Comparison of ENCODE assay signal across 22 cellular contexts in the genomic region with DNA sequence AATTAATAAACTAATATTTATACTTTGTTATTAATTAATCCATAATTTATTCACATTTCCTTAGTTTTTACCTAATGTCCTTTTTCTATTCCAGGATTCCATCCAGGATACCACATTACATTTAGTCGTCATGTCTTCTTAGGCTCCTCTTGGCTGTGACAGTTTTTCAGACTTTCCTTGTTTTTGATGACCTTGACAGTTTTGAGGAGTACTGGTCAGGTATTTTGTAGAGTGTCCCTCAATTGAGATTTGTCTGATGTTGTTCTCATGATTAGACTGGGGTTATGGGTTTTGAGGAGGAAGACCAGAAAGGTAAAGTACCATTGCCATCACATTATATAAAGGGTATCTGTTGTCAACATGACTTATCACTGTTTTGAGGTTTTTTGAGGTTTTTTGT.
DNase-seq lines count a peak whose midpoint lies in the region; ATAC-seq, FAIRE-seq and TF ChIP-seq lines count a peak whose summit lies in the region.
"Had no signal": no experiment of that assay in that cellular context is flagged by ENCODE, and none has a peak within 500 bp of the region (broad histone marks: within the 10 kb centered on the region; RNA-seq: fewer than 3 reads in every experiment).

No MANE protein-coding gene starts in this region.

- DNase-seq in activated naive CD8-positive, alpha-beta T cell treated with anti-CD3 and anti-CD28 coated beads for 36 hours: no peak
- no peak for DNase-seq in IMR-90
- no peak for DNase-seq in K562 (ENCODE audit: extremely low read depth in 1 of 4, low spot score in 3 of 4)
- DNase-seq in globus pallidus (ENCODE audit: low spot score): no peak
- DNase-seq in GOT3 (lab: John Stamatoyannopoulos, UW): no peak
- DNase-seq: ACHN; AML-193; BE2C; CD4-positive, alpha-beta T cell; CD8-positive, alpha-beta memory T cell; DMS 273 treated with DMSO at 0.1 percent for 48 hours; DMS79; EL; GDM1; GM23248; H9 had no signal

- in situ Hi-C loops in IMR-90 (cut with MboI; ENCODE audit: low sequenced_read_pairs): no loop called here
- in situ Hi-C loops in K562 (cut with MboI): no loop called here

- H2BK20ac ChIP-seq in IMR-90 (ENCODE audit: low read depth, low read length): no peak overlapping the region

- H3K27me3 ChIP-seq in IMR-90 (ENCODE audit: control insufficient read depth, insufficient read depth, low read length) (no peaks in the 10 kb centered on the region), K562 (ENCODE audit: control insufficient read depth in 2 of 2, insufficient read depth in 2 of 2, low read length in 2 of 2) (no peaks in the 10 kb centered on the region)
- H3K27me3 ChIP-seq: BE2C; BLaER1 treated with 17β-estradiol and CSF1 and Interleukin-3, amounts not matched to agents 10 nM and 100 nM had no signal

- no peak overlapping the region for H3K56ac ChIP-seq in IMR-90 (ENCODE audit: extremely low read depth, insufficient read depth, low read length)

- H3K4me3 ChIP-seq in IMR-90 (ENCODE audit: insufficient read depth, low read depth, low read length) (no peak overlapping the region), K562 (no peak overlapping the region)
- H3K4me3 ChIP-seq: BLaER1 treated with 17β-estradiol and CSF1 and Interleukin-3, amounts not matched to agents 10 nM and 100 nM; GM12878; GM23248 had no signal

- CTCF ChIA-PET in IMR-90 (lab: Yijun Ruan, JAX): no interaction called here
- CTCF ChIA-PET in K562 (lab: Yijun Ruan, JAX; ENCODE audit: low intra/inter-chr PET ratio): no interaction called here

- no peak overlapping the region for H3K14ac ChIP-seq in IMR-90 (replicated peaks; ENCODE audit: low read depth, low read length)

- no peak overlapping the region for H3K4me3 Mint-ChIP-seq in activated naive CD8-positive, alpha-beta T cell
- H3K4me3 Mint-ChIP-seq in activated naive CD8-positive, alpha-beta T cell treated with anti-CD3 and anti-CD28 coated beads for 36 hours: no peak overlapping the region
- H3K4me3 Mint-ChIP-seq: CD14-positive monocyte; CD4-positive, alpha-beta T cell; CD8-positive, alpha-beta memory T cell; H9 had no signal

- H3K79me1 ChIP-seq in IMR-90 (ENCODE audit: low read depth in 1 of 2, low read length in 2 of 2): peaks cover 12 to 16% of the 10 kb centered on the region in 2 experiments

- H3K18ac ChIP-seq in IMR-90 (ENCODE audit: low read depth, low read length): no peak overlapping the region

- no peaks in the 10 kb centered on the region for H3K79me2 ChIP-seq in K562 (ENCODE audit: control insufficient read depth, insufficient read depth, low read length)

- ATAC-seq in IMR-90 (ENCODE audit: low read depth) (no peak), K562 (no peak)
- ATAC-seq: GM12878, HCT116 had no signal

- intact Hi-C loops in IMR-90 (cut with micrococcal nuclease): loop anchor here (5.0 kb wide), 1 partner anchor 55 kb away; no protein-coding TSS in a partner anchor
- intact Hi-C loops in K562 (cut with micrococcal nuclease): no loop called here

- H3K9ac ChIP-seq in IMR-90 (ENCODE audit: low read depth, low read length) (no peak overlapping the region), K562 (ENCODE audit: insufficient read depth in 1 of 2, low read depth in 2 of 2, low read length in 2 of 2) (no peak overlapping the region)
- H3K9ac ChIP-seq: BLaER1 treated with 17β-estradiol and CSF1 and Interleukin-3, amounts not matched to agents 10 nM and 100 nM; GM23248 had no signal

- BruUV-seq in IMR-90 (replicated peaks; lab: Mats Ljungman, UMichigan) (no TSS peak), K562 (replicated peaks; lab: Mats Ljungman, UMichigan) (no TSS peak)

- no peak overlapping the region for H2BK120ac ChIP-seq in IMR-90 (ENCODE audit: low read depth, low read length)

- no peak overlapping the region for H3K23ac ChIP-seq in IMR-90 (ENCODE audit: low read depth, low read length)

- H3K4me1 ChIP-seq in IMR-90 (ENCODE audit: control insufficient read depth, insufficient read depth, low read length): no peaks in the 10 kb centered on the region
- no peaks in the 10 kb centered on the region for H3K4me1 ChIP-seq in K562 (replicated peaks in 1 of 2; ENCODE audit: control insufficient read depth in 2 of 2, insufficient read depth in 2 of 2, low read length in 2 of 2)
- H3K4me1 ChIP-seq: BE2C; BLaER1 treated with 17β-estradiol and CSF1 and Interleukin-3, amounts not matched to agents 10 nM and 100 nM had no signal

- WGBS in IMR-90 (ENCODE audit: extremely low coverage in 2 of 2, insufficient read length in 1 of 2), 2 experiments: no CpG with 5 or more reads among the region's 1 CpG
- 89% methylated on average over 1 of the region's 1 CpG for WGBS in K562 (ENCODE audit: insufficient coverage, low coverage, missing lambda C conversion rate)

- H2BK5ac ChIP-seq in IMR-90 (ENCODE audit: low read depth, low read length, poor library complexity, severe bottlenecking): no peak overlapping the region

- no peak overlapping the region for H2AK5ac ChIP-seq in IMR-90 (ENCODE audit: low read depth, low read length)

- TF ChIP-seq POLR2A in IMR-90 (IDR thresholded peaks at IDR 0.05; ENCODE audit: low read depth, low read length) (no peak), K562 (conservative IDR thresholded peaks at IDR 0.05) (no peak)

- POLR2A ChIA-PET in IMR-90 (lab: Charles Lee; ENCODE audit: unreplicated experiment): no interaction called here
- POLR2A ChIA-PET in K562 (lab: Yijun Ruan, JAX): no interaction called here

- no peak for TF ChIP-seq EP300 in K562 (IDR thresholded peaks at IDR 0.05; ENCODE audit: low read length)

- H4K20me1 ChIP-seq in IMR-90 (ENCODE audit: insufficient read depth, low read length) (no peaks in the 10 kb centered on the region), K562 (replicated peaks; ENCODE audit: control insufficient read depth, insufficient read depth, low read length) (no peaks in the 10 kb centered on the region)

- H4K5ac ChIP-seq in IMR-90 (ENCODE audit: low read depth, low read length): no peak overlapping the region

- TF ChIP-seq RAD21 in IMR-90 (IDR thresholded peaks at IDR 0.05; ENCODE audit: low read length) (no peak), K562 (CRISPR knock-in tag; conservative IDR thresholded peaks at IDR 0.05 in 1 of 2, IDR thresholded peaks at IDR 0.05 in 1 of 2) (no peak)

- H3K27ac Mint-ChIP-seq in activated naive CD8-positive, alpha-beta T cell: peak overlapping the region; percentile 46
- H3K27ac Mint-ChIP-seq in activated naive CD8-positive, alpha-beta T cell treated with anti-CD3 and anti-CD28 coated beads for 36 hours: no peak overlapping the region
- H3K27ac Mint-ChIP-seq: CD4-positive, alpha-beta T cell had no signal

- H3K4me2 ChIP-seq in IMR-90 (ENCODE audit: low read depth, low read length): no peak overlapping the region
- H3K4me2 ChIP-seq in K562 (ENCODE audit: insufficient read depth, low read length): no peak overlapping the region
- H3K4me2 ChIP-seq: BLaER1 treated with 17β-estradiol and CSF1 and Interleukin-3, amounts not matched to agents 10 nM and 100 nM had no signal

- H3K9me3 ChIP-seq in IMR-90 (ENCODE audit: control insufficient read depth, insufficient read depth, low read length) (no peaks in the 10 kb centered on the region), K562 (replicated peaks; ENCODE audit: control insufficient read depth, insufficient read depth, low read depth, low read length) (no peaks in the 10 kb centered on the region)
- H3K9me3 ChIP-seq: BE2C; BLaER1 treated with 17β-estradiol and CSF1 and Interleukin-3, amounts not matched to agents 10 nM and 100 nM had no signal

- H3K4me1 Mint-ChIP-seq in activated naive CD8-positive, alpha-beta T cell (ENCODE audit: low read depth): peaks cover 6% of the 10 kb centered on the region
- H3K4me1 Mint-ChIP-seq in activated naive CD8-positive, alpha-beta T cell treated with anti-CD3 and anti-CD28 coated beads for 36 hours: no peaks in the 10 kb centered on the region

- peaks cover 21% of the 10 kb centered on the region for H3K36me3 Mint-ChIP-seq in activated naive CD8-positive, alpha-beta T cell
- H3K36me3 Mint-ChIP-seq in activated naive CD8-positive, alpha-beta T cell treated with anti-CD3 and anti-CD28 coated beads for 36 hours: peaks cover 43% of the 10 kb centered on the region

- H3K9me1 ChIP-seq in IMR-90 (ENCODE audit: insufficient read depth, low read length): 0 out of 2 replicates have a peak, but pooled peaks cover 2% of the 10 kb centered on the region
- H3K9me1 ChIP-seq in K562 (ENCODE audit: control insufficient read depth, insufficient read depth, low read length): no peaks in the 10 kb centered on the region

- no peak overlapping the region for H3K27ac ChIP-seq in IMR-90 (ENCODE audit: insufficient read depth, low read length)
- H3K27ac ChIP-seq in K562 (ENCODE audit: extremely low read depth, low read depth, low read length): no peak overlapping the region
- H3K27ac ChIP-seq: BLaER1 treated with 17β-estradiol and CSF1 and Interleukin-3, amounts not matched to agents 10 nM and 100 nM; GM23248 had no signal

- H2BK15ac ChIP-seq in IMR-90 (ENCODE audit: low read depth, low read length): no peak overlapping the region

- H2AK9ac ChIP-seq in IMR-90 (replicated peaks; ENCODE audit: low read depth, low read length, poor library complexity): no peak overlapping the region

- no peak overlapping the region for H4K8ac ChIP-seq in IMR-90 (ENCODE audit: low read depth in 2 of 2, low read length in 2 of 2)

- dilution Hi-C loops in IMR-90 (cut with HindIII; ENCODE audit: low sequenced_read_pairs, unreplicated experiment): no loop called here

- TF ChIP-seq CTCF in IMR-90 (conservative IDR thresholded peaks at IDR 0.05; ENCODE audit: low read depth, low read length) (no peak), K562 (IDR thresholded peaks at IDR 0.05 in 2 of 3, conservative IDR thresholded peaks at IDR 0.05 in 1 of 3; ENCODE audit: insufficient read depth in 2 of 3, low read depth in 1 of 3, low read length in 3 of 3) (no peak)

- H3K27me3 Mint-ChIP-seq in activated naive CD8-positive, alpha-beta T cell: no peaks in the 10 kb centered on the region
- no peaks in the 10 kb centered on the region for H3K27me3 Mint-ChIP-seq in activated naive CD8-positive, alpha-beta T cell treated with anti-CD3 and anti-CD28 coated beads for 36 hours
- H3K27me3 Mint-ChIP-seq: CD4-positive, alpha-beta T cell had no signal

- H3K36me3 ChIP-seq in IMR-90 (ENCODE audit: control insufficient read depth, insufficient read depth, low read length): peaks cover 17% of the 10 kb centered on the region
- H3K36me3 ChIP-seq in K562 (ENCODE audit: control insufficient read depth, insufficient read depth, low read length): peaks cover 58% of the 10 kb centered on the region

- no peak overlapping the region for H4K91ac ChIP-seq in IMR-90 (ENCODE audit: insufficient read depth, low read depth, low read length)

- no peak overlapping the region for H3K4ac ChIP-seq in IMR-90 (ENCODE audit: low read depth, low read length)

- FAIRE-seq in K562 (lab: Jason Lieb, UNC): no peak
- FAIRE-seq: D721Med, GM12878 had no signal

- H2AFZ ChIP-seq in IMR-90 (replicated peaks; ENCODE audit: low read length, poor library complexity): no peak overlapping the region
- H2AFZ ChIP-seq in K562 (ENCODE audit: low read depth, low read length): no peak overlapping the region
- H2AFZ ChIP-seq: GM23248 had no signal

- H3K9me3 Mint-ChIP-seq in activated naive CD8-positive, alpha-beta T cell (ENCODE audit: low read depth): no peaks in the 10 kb centered on the region
- H3K9me3 Mint-ChIP-seq in activated naive CD8-positive, alpha-beta T cell treated with anti-CD3 and anti-CD28 coated beads for 36 hours: no peaks in the 10 kb centered on the region
- H3K9me3 Mint-ChIP-seq: CD14-positive monocyte; CD4-positive, alpha-beta T cell; CD8-positive, alpha-beta memory T cell had no signal
